ENCODE assay signal across 8 cellular contexts in genomic region chr16:50806099-50807062, GRCh38.
DNase-seq lines count a peak whose midpoint lies in the region; ATAC-seq and TF ChIP-seq lines count a peak whose summit lies in the region.

No MANE protein-coding gene starts in this region.

- H3K36me3 Mint-ChIP-seq in dendritic cell treated with granulocyte-macrophage colony-stimulating factor and Interleukin-4, amounts not matched to agents 40 ng/mL and 50 ng/mL, for 4 days (ENCODE audit: low read depth): peaks cover 6% of the 10 kb centered on the region

- DNase-seq in BJ (ENCODE audit: low read depth) (peak; percentile 33), GM19240 (ENCODE audit: insufficient read length, low spot score) (peak; percentile 86), NCI-H510A (lab: John Stamatoyannopoulos, UW) (peak; percentile 71), left kidney (ENCODE audit: low read depth, low spot score) (peak; percentile 96)
- DNase-seq in activated CD4-positive, alpha-beta T cell treated with anti-CD3 and anti-CD28 coated beads for 48 hours: peak; percentile 88
- DNase-seq in stimulated activated CD4-positive, alpha-beta T cell treated with anti-CD3 and anti-CD28 coated beads, Interleukin-2, amount 100 ng/mL, for 4 hours (ENCODE audit: low read depth): peak; percentile 71

- no peaks in the 10 kb centered on the region for H3K27me3 Mint-ChIP-seq in dendritic cell treated with granulocyte-macrophage colony-stimulating factor and Interleukin-4, amounts not matched to agents 40 ng/mL and 50 ng/mL, for 4 days

- POLR2A ChIA-PET in BJ (lab: Charles Lee): interaction anchor here (0.6 kb wide), 1 partner anchor 478 kb away, joined by 3 read pairs; no protein-coding TSS in a partner anchor

- no peak overlapping the region for H3K27ac Mint-ChIP-seq in dendritic cell treated with granulocyte-macrophage colony-stimulating factor and Interleukin-4, amounts not matched to agents 40 ng/mL and 50 ng/mL, for 4 days

- H3K27me3 ChIP-seq in BJ (ENCODE audit: control insufficient read depth, insufficient read depth, low read length): no peaks in the 10 kb centered on the region

- peak; percentile 80 for ATAC-seq in HG03442 (IDR thresholded peaks at IDR 0.05; ENCODE audit: unreplicated experiment)

- no peaks in the 10 kb centered on the region for H3K9me3 Mint-ChIP-seq in dendritic cell treated with granulocyte-macrophage colony-stimulating factor and Interleukin-4, amounts not matched to agents 40 ng/mL and 50 ng/mL, for 4 days

- peak; percentile 85 for TF ChIP-seq CTCF in BJ (IDR thresholded peaks at IDR 0.05; ENCODE audit: insufficient read depth, low read depth, low read length)

- intact Hi-C loops in dendritic cell treated with granulocyte-macrophage colony-stimulating factor and Interleukin-4, amounts not matched to agents 40 ng/mL and 50 ng/mL, for 4 days (cut with micrococcal nuclease): loop anchor here (2.0 to 10.0 kb wide), 2 partner anchors 134 to 442 kb away; partner anchors contain the start of gene BRD7

- peaks cover 8% of the 10 kb centered on the region for H3K4me1 Mint-ChIP-seq in dendritic cell treated with granulocyte-macrophage colony-stimulating factor and Interleukin-4, amounts not matched to agents 40 ng/mL and 50 ng/mL, for 4 days (ENCODE audit: low read depth)

- H3K36me3 ChIP-seq in BJ (ENCODE audit: control insufficient read depth, insufficient read depth, low read length): no peaks in the 10 kb centered on the region

- H3K4me3 Mint-ChIP-seq in dendritic cell treated with granulocyte-macrophage colony-stimulating factor and Interleukin-4, amounts not matched to agents 40 ng/mL and 50 ng/mL, for 4 days: peak overlapping the region; percentile 51

- CTCF ChIA-PET in BJ (lab: Yijun Ruan, JAX): interaction anchor here (0.5 to 3.3 kb wide), 52 partner anchors 9 to 975 kb away, joined by 3 to 52 read pairs (median 4); partner anchors contain the start of genes BRD7, NOD2 and SNX20

- peak overlapping the region; percentile 27; the same call in 1 of the 2 replicates for H3K4me3 ChIP-seq in BJ (ENCODE audit: low read depth, low read length)

Comparison
In these comparisons a context has a peak if more than half of its experiments do, and no peak if none do; other contexts are left out.
1. Peak in every context shown above with its lines: DNase-seq, ATAC-seq and H3K4me3 ChIP-seq.
2. DNase-seq: peak in every context shown above with its lines; median percentile 96 in left kidney; 88 in activated CD4-positive, alpha-beta T cell treated with anti-CD3 and anti-CD28 coated beads for 48 hours; 86 in GM19240; 71 in NCI-H510A; 71 in stimulated activated CD4-positive, alpha-beta T cell treated with anti-CD3 and anti-CD28 coated beads, Interleukin-2, amount 100 ng/mL, for 4 hours; 33 in BJ.